1 cellular context compared by ENCODE assay signal in genomic region chr14:104425763-104426691, GRCh38.
TF ChIP-seq lines count a peak whose summit lies in the region.

No MANE protein-coding gene starts in this region.

TF ChIP-seq in H1, 55 proteins besides CTCF, POLR2A, EP300 and RAD21 (continued from another document):
- TF ChIP-seq CHD7 (IDR thresholded peaks at IDR 0.05; ENCODE audit: insufficient replicate concordance, low read length) (no peak), SP2 (IDR thresholded peaks at IDR 0.05; ENCODE audit: low read length) (no peak), RBBP5 (IDR thresholded peaks at IDR 0.05; ENCODE audit: borderline replicate concordance, low read depth, low read length) (no peak), SIN3A (conservative IDR thresholded peaks at IDR 0.05 in 1 of 2, IDR thresholded peaks at IDR 0.05 in 1 of 2; ENCODE audit: low read depth in 1 of 2, low read length in 2 of 2) (no peak), MAFK (IDR thresholded peaks at IDR 0.05; ENCODE audit: low read depth, low read length) (no peak), TCF12 (IDR thresholded peaks at IDR 0.05; ENCODE audit: low read depth, low read length) (no peak), JUN (IDR thresholded peaks at IDR 0.05; ENCODE audit: low read depth, low read length) (no peak), EZH2 (IDR thresholded peaks at IDR 0.05; ENCODE audit: low read depth, low read length, severe bottlenecking) (no peak)
